23 cellular contexts compared by ENCODE assay signal in genomic region chr6:57243954-57244353, GRCh38.
"Had no signal": no experiment of that assay in that cellular context is flagged by ENCODE, and none has a peak within 500 bp of the region (broad histone marks: within the 10 kb centered on the region; RNA-seq: fewer than 3 reads in every experiment).

No MANE protein-coding gene starts in this region.

- H3K4me3 ChIP-seq: lower lobe of right lung, mucosa of descending colon, prostate gland, right atrium auricular region, sigmoid colon, stomach, tibial artery had no signal

- H3K36me3 ChIP-seq: lower lobe of right lung, neutrophil, prostate gland, right atrium auricular region, sigmoid colon, stomach, tibial artery had no signal

- H3K27ac ChIP-seq: lower lobe of right lung, neutrophil, prostate gland, right atrium auricular region had no signal

- FAIRE-seq: endometrium, frontal cortex had no signal

- H3K27me3 ChIP-seq: neutrophil, right atrium auricular region, sigmoid colon, stomach, tibial artery had no signal

- DNase-seq: cortex of kidney; effector memory CD8-positive, alpha-beta T cell; hypothalamus; immature natural killer cell; islet precursor cell; kidney glomerular epithelial cell; left ventricle myocardium superior; lower lobe of right lung; mucosa of descending colon; naive B cell; sigmoid colon; stimulated activated CD4-positive, alpha-beta T cell treated with anti-CD3 and anti-CD28 coated beads, Interleukin-2, amount 100 ng/mL, for 24 hours; stimulated activated CD4-positive, alpha-beta T cell treated with anti-CD3 and anti-CD28 coated beads, Interleukin-4, amount 100 ng/mL, for 24 hours; stimulated activated naive CD4-positive, alpha-beta T cell treated with Interleukin-2 at 50 U/mL for 16 hours; stomach; tibial artery had no signal

- H3K9me3 ChIP-seq: lower lobe of right lung, mucosa of descending colon, neutrophil, prostate gland, right atrium auricular region, sigmoid colon, stomach, tibial artery had no signal

- H3K4me1 ChIP-seq: lower lobe of right lung, right atrium auricular region had no signal

- ATAC-seq: effector memory CD8-positive, alpha-beta T cell; left ventricle myocardium superior; lower lobe of right lung; mucosa of descending colon; natural killer cell treated with Interleukin-12 subunit alpha and Interleukin-12 subunit beta and Interleukin-15 and Interleukin-18, amount 100 ng/mL, for 72 hours; stimulated activated effector memory CD8-positive, alpha-beta T cell treated with anti-CD3 and anti-CD28 coated beads, Interleukin-12 subunit alpha, Interleukin-12 subunit beta, amount 100 ng/mL, for 72 hours had no signal
